ENCODE assay signal across 15 cellular contexts in the genomic region with DNA sequence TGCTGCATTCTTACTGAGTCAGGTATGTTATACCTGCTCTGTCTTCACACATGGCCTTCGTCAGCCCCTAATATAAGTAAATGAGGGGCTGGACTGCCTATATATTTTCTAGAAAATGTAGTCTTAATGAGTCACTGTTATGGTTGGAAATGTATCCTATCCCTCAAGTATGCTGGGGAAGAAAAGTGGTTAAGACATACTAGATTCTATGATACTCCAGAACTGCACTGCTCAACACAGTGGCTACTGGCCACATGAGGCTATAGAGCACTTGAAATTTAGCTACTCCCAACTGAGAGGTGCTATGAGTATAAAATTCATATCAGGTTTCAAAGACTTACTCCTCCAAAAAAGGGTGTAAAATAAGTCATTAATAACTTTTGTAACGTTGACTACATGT.
A peak's percentile ranks its signal among the peaks of the same experiment; 100 is the strongest.
DNase-seq lines count a peak whose midpoint lies in the region; ATAC-seq and TF ChIP-seq lines count a peak whose summit lies in the region.
"Had no signal": no experiment of that assay in that cellular context is flagged by ENCODE, and none has a peak within 500 bp of the region (broad histone marks: within the 10 kb centered on the region; RNA-seq: fewer than 3 reads in every experiment).

No MANE protein-coding gene starts in this region.

- in situ Hi-C loops in astrocyte of the spinal cord (cut with HindIII; ENCODE audit: low sequenced_read_pairs) = no loop called here

- ATAC-seq in GM21529 (IDR thresholded peaks at IDR 0.05; ENCODE audit: unreplicated experiment) = no peak
- ATAC-seq: GM12878, GM23338, K562 had no signal

- DNase-seq in ELR (ENCODE audit: low read depth) = peak; percentile 30
- DNase-seq in astrocyte of the spinal cord (ENCODE audit: low read depth, low spot score) = peak; percentile 68
- peak; percentile 46 for DNase-seq in fibroblast of peridontal ligament (ENCODE audit: extremely low read depth)
- no peak for DNase-seq in iPS-NIHi7 (ENCODE audit: extremely low spot score)
- DNase-seq in mucosa of gallbladder (ENCODE audit: low spot score) = no peak
- DNase-seq in NCI-H226 = no peak
- DNase-seq: ACHN; AML-193; Caco-2; CD4-positive, alpha-beta T cell; HCEC 1CT had no signal

- no peak for TF ChIP-seq CTCF in astrocyte of the spinal cord (IDR thresholded peaks at IDR 0.05; ENCODE audit: low read depth, low read length)

- no peak overlapping the region for H3K4me3 ChIP-seq in astrocyte of the spinal cord (ENCODE audit: low read depth, low read length)
- H3K4me3 ChIP-seq: GM12878, GM23338, K562 had no signal

Comparison
In these comparisons a context has a peak if more than half of its experiments do, and no peak if none do; other contexts are left out.
1. DNase-seq: peak in ELR (single experiment), astrocyte of the spinal cord (single experiment) and fibroblast of peridontal ligament (single experiment); none in iPS-NIHi7 (single experiment), mucosa of gallbladder (single experiment) and NCI-H226 (single experiment).